1 cellular context compared by ENCODE assay signal in genomic region chr12:1812650-1813302, GRCh38.
TF ChIP-seq lines count a peak whose summit lies in the region.

No MANE protein-coding gene starts in this region.

TF ChIP-seq in HepG2, 621 proteins besides CTCF, POLR2A, EP300 and RAD21 (continued from another document and continues in another):
- TF ChIP-seq SETDB1 (CRISPR knock-in tag; IDR thresholded peaks at IDR 0.05; ENCODE audit: borderline replicate concordance) (no peak), BCL6 (CRISPR knock-in tag; IDR thresholded peaks at IDR 0.05) (peak; percentile 70), ZFP91 (CRISPR knock-in tag; IDR thresholded peaks at IDR 0.05; ENCODE audit: borderline replicate concordance) (no peak), MXD3 (CRISPR knock-in tag; IDR thresholded peaks at IDR 0.05) (no peak), RXRA (CRISPR knock-in tag; IDR thresholded peaks at IDR 0.05) (peak; percentile 75; the same call in 1 of the 2 replicates), SNAPC4 (CRISPR knock-in tag; IDR thresholded peaks at IDR 0.05) (no peak), RBM22 (optimal IDR thresholded peaks at IDR 0.05; ENCODE audit: low read length) (no peak), ZNF530 (CRISPR knock-in tag; IDR thresholded peaks at IDR 0.05; ENCODE audit: low read depth) (no peak), FUBP1 (CRISPR knock-in tag; IDR thresholded peaks at IDR 0.05; ENCODE audit: borderline replicate concordance) (no peak), ZNF512 (CRISPR knock-in tag; IDR thresholded peaks at IDR 0.05) (no peak), ZNF251 (CRISPR knock-in tag; IDR thresholded peaks at IDR 0.05) (no peak), DNMT3B (CRISPR knock-in tag; conservative IDR thresholded peaks at IDR 0.05) (no peak), HOXA9 (CRISPR knock-in tag; IDR thresholded peaks at IDR 0.05; ENCODE audit: borderline replicate concordance) (no peak), ZNF234 (CRISPR knock-in tag; conservative IDR thresholded peaks at IDR 0.05) (no peak), FOXP4 (CRISPR knock-in tag; IDR thresholded peaks at IDR 0.05) (peak; percentile 48; the same call in 1 of the 2 replicates), ZNF687 (CRISPR knock-in tag; IDR thresholded peaks at IDR 0.05) (peak; percentile 71), ZFAT (CRISPR knock-in tag; conservative IDR thresholded peaks at IDR 0.05) (no peak), ZNF800 (CRISPR knock-in tag; IDR thresholded peaks at IDR 0.05) (no peak), ZNF501 (CRISPR knock-in tag; IDR thresholded peaks at IDR 0.05) (peak; percentile 31; the same call in 1 of the 2 replicates), ZFP82 (CRISPR knock-in tag; IDR thresholded peaks at IDR 0.05; ENCODE audit: borderline replicate concordance) (no peak), ZNF513 (CRISPR knock-in tag; conservative IDR thresholded peaks at IDR 0.05) (no peak), CHCHD3 (CRISPR knock-in tag; IDR thresholded peaks at IDR 0.05) (no peak), BCLAF1 (IDR thresholded peaks at IDR 0.05) (no peak), SMAD9 (CRISPR knock-in tag; IDR thresholded peaks at IDR 0.05) (peak; percentile 39; the same call in 1 of the 2 replicates), ZNF792 (CRISPR knock-in tag; IDR thresholded peaks at IDR 0.05) (peak; percentile 32; the same call in 1 of the 2 replicates), REXO4 (CRISPR knock-in tag; IDR thresholded peaks at IDR 0.05; ENCODE audit: borderline replicate concordance) (no peak)
